Comparison of ENCODE assay signal across 1 cellular context in genomic region chr1:66791621-66792610, GRCh38.
TF ChIP-seq lines count a peak whose summit lies in the region.

No MANE protein-coding gene starts in this region.

TF ChIP-seq in HCT116, 20 proteins besides CTCF, POLR2A, EP300 and RAD21 (continued from another document):
- no peak for TF ChIP-seq REST (IDR thresholded peaks at IDR 0.05; ENCODE audit: low read depth)
- no peak for TF ChIP-seq SRF (IDR thresholded peaks at IDR 0.05; ENCODE audit: low read depth)
- TF ChIP-seq EGR1 (IDR thresholded peaks at IDR 0.05; ENCODE audit: low read depth), result no peak
- no peak for TF ChIP-seq CBX3 (IDR thresholded peaks at IDR 0.05; ENCODE audit: low read depth)
- TF ChIP-seq TCF7L2 (IDR thresholded peaks at IDR 0.05; ENCODE audit: borderline replicate concordance, extremely low read depth, insufficient read depth, insufficient read length), result no peak
- no peak for TF ChIP-seq JUND (IDR thresholded peaks at IDR 0.05)
- no peak for TF ChIP-seq SIN3A (IDR thresholded peaks at IDR 0.05; ENCODE audit: low read depth)
- TF ChIP-seq POLR2AphosphoS5 (IDR thresholded peaks at IDR 0.05; ENCODE audit: low read depth, low read length), result no peak
- no peak for TF ChIP-seq ELF1 (IDR thresholded peaks at IDR 0.05; ENCODE audit: borderline replicate concordance, low read depth)
- TF ChIP-seq EZH2 (IDR thresholded peaks at IDR 0.05), result no peak
- no peak for TF ChIP-seq SP1 (IDR thresholded peaks at IDR 0.05; ENCODE audit: low read depth)
- TF ChIP-seq ZNF274 (IDR thresholded peaks at IDR 0.05; ENCODE audit: low read depth, low read length), result no peak
- TF ChIP-seq ZFX (IDR thresholded peaks at IDR 0.05), result no peak
